8 cellular contexts compared by ENCODE assay signal in genomic region chr15:89912145-89912673, GRCh38. TPM values are rescaled to one million over a fixed set of nuclear protein-coding genes. Genes with fewer than 3 reads are reported as not detected.
DNase-seq lines count a peak whose midpoint lies in the region; ATAC-seq and TF ChIP-seq lines count a peak whose summit lies in the region.

No MANE protein-coding gene starts in this region.

- H3K4me1 Mint-ChIP-seq in activated naive CD8-positive, alpha-beta T cell (ENCODE audit: low read depth): peaks cover 8% of the 10 kb centered on the region
- H3K4me1 Mint-ChIP-seq in CD4-positive, alpha-beta memory T cell: peaks cover 0 to 5% (median 1%) of the 10 kb centered on the region in 4 donors

- CTCF ChIA-PET in CD4-positive, alpha-beta memory T cell (lab: Charles Lee; ENCODE audit: partially characterized antibody): no interaction called here

- 3% methylated on average over 36 of the region's 36 CpGs for WGBS in right cardiac atrium
- 1% methylated on average over 35 of the region's 36 CpGs for WGBS in prostate gland

- H3K27me3 ChIP-seq in right cardiac atrium (ENCODE audit: control insufficient read depth, insufficient read depth) (no peaks in the 10 kb centered on the region), prostate gland (replicated peaks; ENCODE audit: insufficient read depth) (no peaks in the 10 kb centered on the region)
- peaks cover 8% of the 10 kb centered on the region for H3K27me3 ChIP-seq in CD4-positive, alpha-beta memory T cell (ENCODE audit: insufficient read depth, low read length)

- intact Hi-C loops in right cardiac atrium (cut with DNase I) (loop anchor here in 1 of 4 donors (10.0 kb wide), 1 partner anchor 143 kb away; no protein-coding TSS in a partner anchor), prostate gland (cut with DNase I) (loop anchor here (2.0 kb wide), 1 partner anchor 159 kb away; no protein-coding TSS in a partner anchor)
- intact Hi-C loops in CD4-positive, alpha-beta memory T cell (cut with micrococcal nuclease): no loop called here

- H3K36me3 Mint-ChIP-seq in activated naive CD8-positive, alpha-beta T cell: no peaks in the 10 kb centered on the region
- no peaks in the 10 kb centered on the region for H3K36me3 Mint-ChIP-seq in CD4-positive, alpha-beta memory T cell

- H3K27me3 Mint-ChIP-seq in activated naive CD8-positive, alpha-beta T cell: peaks cover 20% of the 10 kb centered on the region
- peaks cover 30 to 37% of the 10 kb centered on the region in 2 donors for H3K27me3 Mint-ChIP-seq in CD4-positive, alpha-beta memory T cell

- H3K9ac ChIP-seq in ES-I3 (ENCODE audit: low read depth, low read length): peak overlapping the region; percentile 75

- TF ChIP-seq CTCF in prostate gland (IDR thresholded peaks at IDR 0.05): no peak

- peak overlapping the region; percentile 72 for H3K4me3 ChIP-seq in right cardiac atrium (ENCODE audit: low read length)
- H3K4me3 ChIP-seq in prostate gland: peak overlapping the region; percentile 65 to 78
- no peak overlapping the region for H3K4me3 ChIP-seq in CD4-positive, alpha-beta memory T cell (ENCODE audit: low read length in 2 of 2)

- H3K36me3 ChIP-seq in ES-I3 (ENCODE audit: insufficient read depth, low read length) (no peaks in the 10 kb centered on the region), prostate gland (no peaks in the 10 kb centered on the region)
- no peaks in the 10 kb centered on the region for H3K36me3 ChIP-seq in CD4-positive, alpha-beta memory T cell (ENCODE audit: insufficient read depth, low read length)

- H3K27ac Mint-ChIP-seq in activated naive CD8-positive, alpha-beta T cell: no peak overlapping the region
- no peak overlapping the region for H3K27ac Mint-ChIP-seq in CD4-positive, alpha-beta memory T cell

- peak; percentile 41 for TF ChIP-seq POLR2A in prostate gland (IDR thresholded peaks at IDR 0.05)

- DNase-seq in right cardiac atrium (peak; percentile 55 to 81 (median 79)), prostate gland (ENCODE audit: low spot score) (peak; percentile 44), NCI-H524 (lab: John Stamatoyannopoulos, UW) (no peak), NCI-H69 (lab: John Stamatoyannopoulos, UW) (no peak)
- no peak for DNase-seq in CD4-positive, alpha-beta memory T cell

- H3K9me3 Mint-ChIP-seq in activated naive CD8-positive, alpha-beta T cell (ENCODE audit: low read depth): no peaks in the 10 kb centered on the region
- H3K9me3 Mint-ChIP-seq in CD4-positive, alpha-beta memory T cell: no peaks in the 10 kb centered on the region

- H3K4me1 ChIP-seq in ES-I3 (ENCODE audit: insufficient read depth, low read length) (peaks cover 5% of the 10 kb centered on the region; the same call in 1 of the 2 replicates), right cardiac atrium (ENCODE audit: control insufficient read depth, insufficient read depth, low read length) (no peaks in the 10 kb centered on the region), prostate gland (replicated peaks) (no peaks in the 10 kb centered on the region)
- H3K4me1 ChIP-seq in CD4-positive, alpha-beta memory T cell (ENCODE audit: insufficient read depth, low read length): peaks cover 4% of the 10 kb centered on the region

- H3K9me3 ChIP-seq in ES-I3 (ENCODE audit: control insufficient read depth, insufficient read depth, low read length): no peaks in the 10 kb centered on the region
- H3K9me3 ChIP-seq in right cardiac atrium (ENCODE audit: control insufficient read depth, low read length): no peaks in the 10 kb centered on the region
- H3K9me3 ChIP-seq in prostate gland: no peaks in the 10 kb centered on the region
- H3K9me3 ChIP-seq in CD4-positive, alpha-beta memory T cell (ENCODE audit: control insufficient read depth in 1 of 2, low read length in 2 of 2): no peaks in the 10 kb centered on the region

- POLR2A ChIA-PET in CD4-positive, alpha-beta memory T cell (lab: Charles Lee; ENCODE audit: partially characterized antibody): no interaction called here

- ATAC-seq in right cardiac atrium: peak; percentile 86 to 89
- ATAC-seq in GM18520 (IDR thresholded peaks at IDR 0.05; ENCODE audit: unreplicated experiment): no peak

- H3K4me3 Mint-ChIP-seq in activated naive CD8-positive, alpha-beta T cell: peak overlapping the region; percentile 38
- peak overlapping the region in 2 of 8 donors; percentile 46 to 52 for H3K4me3 Mint-ChIP-seq in CD4-positive, alpha-beta memory T cell

- H3K27ac ChIP-seq in right cardiac atrium (ENCODE audit: low read length) (no peak overlapping the region), prostate gland (peak overlapping the region; percentile 84 to 87)
- no peak overlapping the region for H3K27ac ChIP-seq in CD4-positive, alpha-beta memory T cell (ENCODE audit: low read depth, low read length)

RNA-seq across cellular contexts. Expression of gene ARPIN, which starts 0.5 kb away (rescaled TPM):
- total RNA-seq in right cardiac atrium (10 to 100 TPM; 12.3 to 16.0 (median 13.1) TPM), prostate gland (10 to 100 TPM; 18.7 to 39.5 TPM)
- 10.1 TPM for polyA plus RNA-seq in right cardiac atrium
- under 1 TPM; 0.11 to 0.26 TPM for total RNA-seq in CD4-positive, alpha-beta memory T cell
- not detected for polyA plus RNA-seq in CD4-positive, alpha-beta memory T cell

RNA-seq across cellular contexts. Expression of gene AP3S2, which starts 18.4 kb away (rescaled TPM):
- total RNA-seq in right cardiac atrium: 10 to 100 TPM; 38.5 to 42.6 (median 40.4) TPM
- 28.8 TPM for polyA plus RNA-seq in right cardiac atrium
- 10 to 100 TPM; 43.7 to 44.7 TPM for total RNA-seq in prostate gland
- total RNA-seq in CD4-positive, alpha-beta memory T cell: 10 to 100 TPM; 34.3 to 36.6 TPM
- 10 to 100 TPM; 34.1 to 37.3 TPM for polyA plus RNA-seq in CD4-positive, alpha-beta memory T cell

Comparison
In these comparisons a context has a peak if more than half of its experiments do, and no peak if none do; other contexts are left out.
1. DNase-seq: peak in right cardiac atrium (3 of 3) and prostate gland (single experiment); none in CD4-positive, alpha-beta memory T cell (0 of 5), NCI-H524 (0 of 2) and NCI-H69 (single experiment).
2. H3K27ac ChIP-seq: peak in prostate gland (2 of 2); none in right cardiac atrium (single experiment) and CD4-positive, alpha-beta memory T cell (single experiment).
3. H3K4me3 ChIP-seq: peak in right cardiac atrium (single experiment) and prostate gland (2 of 2); none in CD4-positive, alpha-beta memory T cell (0 of 2).
4. RNA of gene ARPIN, which starts 0.5 kb away (total RNA-seq): 18.7 to 39.5 TPM in prostate gland and 12.3 to 16.0 TPM in right cardiac atrium; 0.11 to 0.26 TPM in CD4-positive, alpha-beta memory T cell; every median in the first group is over 10 times any median in the second.